In the genomic region with DNA sequence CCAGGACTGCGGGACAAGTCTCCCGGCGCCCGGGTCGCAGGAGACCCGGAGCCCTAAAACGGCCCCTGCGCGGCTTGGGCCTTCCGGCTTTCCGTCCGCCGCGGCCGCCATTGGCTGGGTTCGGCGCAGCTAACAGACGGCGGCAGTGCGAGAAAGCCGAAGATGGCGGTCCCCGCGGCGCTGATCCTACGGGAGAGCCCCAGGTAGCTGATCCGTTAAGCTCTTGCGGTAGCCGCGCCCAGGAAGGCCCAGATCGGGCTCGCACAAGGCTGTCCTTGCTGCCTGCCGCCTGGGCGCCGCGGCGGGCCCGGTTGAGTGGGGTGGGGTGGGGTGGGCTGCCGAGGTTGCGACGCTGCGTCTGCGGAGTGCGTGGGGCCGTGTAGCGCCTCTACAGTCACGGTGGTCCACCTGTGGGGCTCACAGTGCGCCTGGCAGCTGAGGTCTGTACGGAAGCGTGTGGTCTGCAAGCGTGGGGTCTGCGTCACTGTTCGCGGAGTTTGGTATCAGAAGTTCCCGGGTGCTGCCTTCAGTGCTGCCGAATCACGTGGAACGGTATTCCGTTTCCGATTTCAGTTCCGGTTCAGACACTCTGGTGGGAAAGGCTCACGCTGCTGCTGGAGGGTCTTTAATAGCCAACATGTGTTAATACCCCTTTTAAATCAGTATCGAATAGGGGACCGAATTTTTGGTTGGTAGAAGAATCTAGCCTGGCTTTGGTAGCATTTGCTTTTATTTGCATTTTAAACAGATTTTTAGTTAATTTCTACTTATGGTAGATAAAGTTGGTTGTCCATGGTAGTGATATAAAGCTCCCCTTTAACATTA, we compare ENCODE assay signal across 1 cellular context.
TF ChIP-seq lines count a peak whose summit lies in the region.

TSS of gene COMMD10 (plus strand) at position 135 of the 825 bp plus-strand sequence.

TF ChIP-seq in GM23338, 12 proteins besides CTCF, POLR2A, EP300 and RAD21 (continued from another document):
- TF ChIP-seq REST (IDR thresholded peaks at IDR 0.05; ENCODE audit: unreplicated experiment), result no peak
- TF ChIP-seq EZH2phosphoT487 (IDR thresholded peaks at IDR 0.05; ENCODE audit: unreplicated experiment), result no peak
- TF ChIP-seq, protein P1, sequence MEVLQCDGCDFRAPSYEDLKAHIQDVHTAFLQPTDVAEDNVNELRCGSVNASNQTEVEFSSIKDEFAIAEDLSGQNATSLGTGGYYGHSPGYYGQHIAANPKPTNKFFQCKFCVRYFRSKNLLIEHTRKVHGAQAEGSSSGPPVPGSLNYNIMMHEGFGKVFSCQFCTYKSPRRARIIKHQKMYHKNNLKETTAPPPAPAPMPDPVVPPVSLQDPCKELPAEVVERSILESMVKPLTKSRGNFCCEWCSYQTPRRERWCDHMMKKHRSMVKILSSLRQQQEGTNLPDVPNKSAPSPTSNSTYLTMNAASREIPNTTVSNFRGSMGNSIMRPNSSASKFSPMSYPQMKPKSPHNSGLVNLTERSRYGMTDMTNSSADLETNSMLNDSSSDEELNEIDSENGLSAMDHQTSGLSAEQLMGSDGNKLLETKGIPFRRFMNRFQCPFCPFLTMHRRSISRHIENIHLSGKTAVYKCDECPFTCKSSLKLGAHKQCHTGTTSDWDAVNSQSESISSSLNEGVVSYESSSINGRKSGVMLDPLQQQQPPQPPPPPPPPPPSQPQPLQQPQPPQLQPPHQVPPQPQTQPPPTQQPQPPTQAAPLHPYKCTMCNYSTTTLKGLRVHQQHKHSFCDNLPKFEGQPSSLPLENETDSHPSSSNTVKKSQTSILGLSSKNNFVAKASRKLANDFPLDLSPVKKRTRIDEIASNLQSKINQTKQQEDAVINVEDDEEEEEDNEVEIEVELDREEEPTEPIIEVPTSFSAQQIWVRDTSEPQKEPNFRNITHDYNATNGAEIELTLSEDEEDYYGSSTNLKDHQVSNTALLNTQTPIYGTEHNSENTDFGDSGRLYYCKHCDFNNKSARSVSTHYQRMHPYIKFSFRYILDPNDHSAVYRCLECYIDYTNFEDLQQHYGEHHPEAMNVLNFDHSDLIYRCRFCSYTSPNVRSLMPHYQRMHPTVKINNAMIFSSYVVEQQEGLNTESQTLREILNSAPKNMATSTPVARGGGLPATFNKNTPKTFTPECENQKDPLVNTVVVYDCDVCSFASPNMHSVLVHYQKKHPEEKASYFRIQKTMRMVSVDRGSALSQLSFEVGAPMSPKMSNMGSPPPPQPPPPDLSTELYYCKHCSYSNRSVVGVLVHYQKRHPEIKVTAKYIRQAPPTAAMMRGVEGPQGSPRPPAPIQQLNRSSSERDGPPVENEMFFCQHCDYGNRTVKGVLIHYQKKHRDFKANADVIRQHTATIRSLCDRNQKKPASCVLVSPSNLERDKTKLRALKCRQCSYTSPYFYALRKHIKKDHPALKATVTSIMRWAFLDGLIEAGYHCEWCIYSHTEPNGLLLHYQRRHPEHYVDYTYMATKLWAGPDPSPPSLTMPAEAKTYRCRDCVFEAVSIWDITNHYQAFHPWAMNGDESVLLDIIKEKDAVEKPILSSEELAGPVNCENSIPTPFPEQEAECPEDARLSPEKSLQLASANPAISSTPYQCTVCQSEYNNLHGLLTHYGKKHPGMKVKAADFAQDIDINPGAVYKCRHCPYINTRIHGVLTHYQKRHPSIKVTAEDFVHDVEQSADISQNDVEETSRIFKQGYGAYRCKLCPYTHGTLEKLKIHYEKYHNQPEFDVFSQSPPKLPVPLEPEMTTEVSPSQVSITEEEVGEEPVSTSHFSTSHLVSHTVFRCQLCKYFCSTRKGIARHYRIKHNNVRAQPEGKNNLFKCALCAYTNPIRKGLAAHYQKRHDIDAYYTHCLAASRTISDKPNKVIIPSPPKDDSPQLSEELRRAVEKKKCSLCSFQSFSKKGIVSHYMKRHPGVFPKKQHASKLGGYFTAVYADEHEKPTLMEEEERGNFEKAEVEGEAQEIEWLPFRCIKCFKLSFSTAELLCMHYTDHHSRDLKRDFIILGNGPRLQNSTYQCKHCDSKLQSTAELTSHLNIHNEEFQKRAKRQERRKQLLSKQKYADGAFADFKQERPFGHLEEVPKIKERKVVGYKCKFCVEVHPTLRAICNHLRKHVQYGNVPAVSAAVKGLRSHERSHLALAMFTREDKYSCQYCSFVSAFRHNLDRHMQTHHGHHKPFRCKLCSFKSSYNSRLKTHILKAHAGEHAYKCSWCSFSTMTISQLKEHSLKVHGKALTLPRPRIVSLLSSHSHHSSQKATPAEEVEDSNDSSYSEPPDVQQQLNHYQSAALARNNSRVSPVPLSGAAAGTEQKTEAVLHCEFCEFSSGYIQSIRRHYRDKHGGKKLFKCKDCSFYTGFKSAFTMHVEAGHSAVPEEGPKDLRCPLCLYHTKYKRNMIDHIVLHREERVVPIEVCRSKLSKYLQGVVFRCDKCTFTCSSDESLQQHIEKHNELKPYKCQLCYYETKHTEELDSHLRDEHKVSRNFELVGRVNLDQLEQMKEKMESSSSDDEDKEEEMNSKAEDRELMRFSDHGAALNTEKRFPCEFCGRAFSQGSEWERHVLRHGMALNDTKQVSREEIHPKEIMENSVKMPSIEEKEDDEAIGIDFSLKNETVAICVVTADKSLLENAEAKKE (CRISPR knock-in tag; IDR thresholded peaks at IDR 0.05), result no peak
